Comparison of ENCODE assay signal across 17 cellular contexts in the genomic region with DNA sequence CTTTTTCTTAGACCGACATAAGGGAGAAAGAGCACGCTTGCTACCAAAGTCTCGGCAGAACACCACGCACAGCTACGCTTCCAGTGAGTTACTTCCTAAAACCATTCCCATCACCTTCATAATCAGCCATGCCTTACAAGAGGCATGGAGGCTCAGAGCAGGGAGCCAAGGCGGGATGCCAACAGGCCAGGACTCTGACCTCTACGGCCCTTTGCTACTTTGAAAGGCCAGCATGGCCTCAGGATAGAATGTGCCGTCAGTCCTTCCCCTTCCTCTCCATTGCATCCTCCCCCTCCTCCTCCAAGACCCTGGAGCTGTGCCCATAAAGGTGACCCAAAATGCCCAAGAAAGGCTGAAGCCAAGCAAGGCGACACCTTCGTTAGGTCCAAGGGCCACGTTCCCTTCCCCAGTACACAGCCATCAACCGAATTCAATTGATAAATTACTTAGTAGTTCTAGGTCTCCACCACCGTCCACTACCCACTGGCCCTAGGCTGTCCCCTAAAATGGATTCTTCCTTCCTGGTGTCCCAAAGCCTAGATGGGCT.
"Had no signal": no experiment of that assay in that cellular context is flagged by ENCODE, and none has a peak within 500 bp of the region (broad histone marks: within the 10 kb centered on the region; RNA-seq: fewer than 3 reads in every experiment).

No MANE protein-coding gene starts in this region.

- DNase-seq: cerebellar nuclear complex; colonic mucosa; effector CD4-positive, alpha-beta T cell; endodermal cell; erythroblast; foreskin keratinocyte; immature natural killer cell; left colon; ovary; stimulated activated CD4-positive, alpha-beta T cell treated with anti-CD3 and anti-CD28 coated beads, Interleukin-4, amount 100 ng/mL, for 1 hour; stimulated activated CD8-positive, alpha-beta memory T cell treated with anti-CD3 and anti-CD28 coated beads, Interleukin-4, amount 100 ng/mL, for 48 hours; stimulated activated naive CD4-positive, alpha-beta T cell; stomach had no signal

- H3K27me3 Mint-ChIP-seq: naive thymus-derived CD8-positive, alpha-beta T cell had no signal

- ATAC-seq: foreskin keratinocyte; left colon; mucosa of descending colon; naive thymus-derived CD8-positive, alpha-beta T cell; right cardiac atrium had no signal

- H3K27ac Mint-ChIP-seq: endodermal cell had no signal

- H3K36me3 Mint-ChIP-seq: immature natural killer cell had no signal

- H3K4me3 Mint-ChIP-seq: endodermal cell, neural crest cell had no signal

- H3K9me3 Mint-ChIP-seq: endodermal cell; immature natural killer cell; naive thymus-derived CD8-positive, alpha-beta T cell; neural crest cell had no signal
